ENCODE assay signal across 12 cellular contexts in genomic region chr9:89635007-89635742, GRCh38. TPM values are rescaled to one million over a fixed set of nuclear protein-coding genes. Genes with fewer than 3 reads are reported as not detected.
A peak's percentile ranks its signal among the peaks of the same experiment; 100 is the strongest.
DNase-seq lines count a peak whose midpoint lies in the region; ATAC-seq, FAIRE-seq and TF ChIP-seq lines count a peak whose summit lies in the region.
"Had no signal": no experiment of that assay in that cellular context is flagged by ENCODE, and none has a peak within 500 bp of the region (broad histone marks: within the 10 kb centered on the region; RNA-seq: fewer than 3 reads in every experiment).

No MANE protein-coding gene starts in this region.

- no peaks in the 10 kb centered on the region for H3K79me2 ChIP-seq in H1 (ENCODE audit: control insufficient read depth in 1 of 2, insufficient read depth in 2 of 2, low read length in 2 of 2)

- H4K20me1 ChIP-seq in H1 (replicated peaks in 1 of 2; ENCODE audit: control insufficient read depth in 1 of 2, insufficient read depth in 2 of 2, low read length in 2 of 2) = no peaks in the 10 kb centered on the region

- ATAC-seq in activated CD8-positive, alpha-beta T cell treated with anti-CD3 and anti-CD28 coated beads for 36 hours = no peak
- ATAC-seq: GM23338 had no signal

- peaks cover 4% of the 10 kb centered on the region for H3K4me1 Mint-ChIP-seq in nephron progenitor cell
- no peaks in the 10 kb centered on the region for H3K4me1 Mint-ChIP-seq in activated CD8-positive, alpha-beta T cell treated with anti-CD3 and anti-CD28 coated beads for 36 hours (ENCODE audit: low read depth)
- H3K4me1 Mint-ChIP-seq: immature natural killer cell had no signal

- TF ChIP-seq EP300 in H1 (IDR thresholded peaks at IDR 0.05; ENCODE audit: borderline replicate concordance in 1 of 2, low read depth in 2 of 2, low read length in 2 of 2) (no peak), sigmoid colon (IDR thresholded peaks at IDR 0.05) (no peak)

- H4K8ac ChIP-seq in H1 (ENCODE audit: extremely low read depth, insufficient read depth, low read length) = no peak overlapping the region

- no peak overlapping the region for H3K4ac ChIP-seq in H1 (replicated peaks; ENCODE audit: insufficient read length, low read depth, low read length)

- no peaks in the 10 kb centered on the region for H3K23me2 ChIP-seq in H1 (ENCODE audit: low read depth, low read length)

- H2BK15ac ChIP-seq in H1 (ENCODE audit: low read length) = peak overlapping the region; percentile 29; the same call in 1 of the 2 replicates

- no peak overlapping the region for H3K56ac ChIP-seq in H1 (replicated peaks; ENCODE audit: insufficient read length, low read depth, low read length)

- peaks cover 0 to 2% (median 0%) of the 10 kb centered on the region in 4 experiments; a peak in 2 of 7 replicates for H3K27me3 ChIP-seq in H1 (replicated peaks in 1 of 4; ENCODE audit: control insufficient read depth in 3 of 4, extremely low read depth in 1 of 4, insufficient read depth in 3 of 4, low read length in 3 of 4)
- H3K27me3 ChIP-seq in sigmoid colon = no peaks in the 10 kb centered on the region
- H3K27me3 ChIP-seq: upper lobe of left lung had no signal

- no peak overlapping the region for H4K5ac ChIP-seq in H1 (ENCODE audit: insufficient read length, low read depth, low read length)

- H2AFZ ChIP-seq in H1 (ENCODE audit: low read length) = no peak overlapping the region
- H2AFZ ChIP-seq: GM23338, PC-9 had no signal

- H3K9me3 ChIP-seq in H1 (ENCODE audit: insufficient read depth in 2 of 2, low read depth in 1 of 2, low read length in 1 of 2) (no peaks in the 10 kb centered on the region), sigmoid colon (no peaks in the 10 kb centered on the region)
- H3K9me3 ChIP-seq: upper lobe of left lung had no signal

- POLR2A ChIA-PET in H1 (lab: Charles Lee; ENCODE audit: partially characterized antibody) = interaction anchor here (0.9 to 2.1 kb wide), 2 partner anchors 9 to 30 kb away, joined by 3 to 6 read pairs; partner anchors contain the start of gene GADD45G
- POLR2A ChIA-PET in activated CD8-positive, alpha-beta T cell treated with anti-CD3 and anti-CD28 coated beads for 36 hours (lab: Charles Lee) = interaction anchor here (0.7 kb wide), 1 partner anchor 133 kb away, joined by 3 read pairs; no protein-coding TSS in a partner anchor

- no peak overlapping the region for H4K91ac ChIP-seq in H1 (replicated peaks; ENCODE audit: insufficient read length, low read length)

- TF ChIP-seq POLR2A in H1 (IDR thresholded peaks at IDR 0.05; ENCODE audit: control extremely low read depth in 1 of 2, low read depth in 2 of 2, low read length in 2 of 2) = no peak
- no peak for TF ChIP-seq POLR2A in sigmoid colon (IDR thresholded peaks at IDR 0.05)

- H3K4me2 ChIP-seq in H1 (ENCODE audit: insufficient read depth in 1 of 2, low read depth in 2 of 2, low read length in 2 of 2) = no peak overlapping the region
- H3K4me2 ChIP-seq: GM23338, PC-9 had no signal

- no peak overlapping the region for H3K27ac ChIP-seq in H1 (ENCODE audit: low read depth, low read length)
- peak overlapping the region; percentile 3 to 63 (median 35) for H3K27ac ChIP-seq in sigmoid colon
- H3K27ac ChIP-seq: PC-9, upper lobe of left lung had no signal

- no peak for TF ChIP-seq RAD21 in H1 (IDR thresholded peaks at IDR 0.05 in 1 of 2, conservative IDR thresholded peaks at IDR 0.05 in 1 of 2; ENCODE audit: low read depth in 2 of 2, low read length in 2 of 2)

- WGBS in H1 (ENCODE audit: extremely low coverage in 1 of 2, insufficient coverage in 1 of 2, insufficient read length in 1 of 2, insufficient replicate concordance in 2 of 2, low coverage in 1 of 2, low lambda C conversion rate in 2 of 2, missing lambda C conversion rate in 1 of 2), 2 experiments = 89% methylated on average over 7 of the region's 7 CpGs; no CpG with 5 or more reads in 1 of the 2 experiments
- WGBS in sigmoid colon, 2 donors = 62 to 75% methylated on average over 7 of the region's 7 CpGs

- H2BK12ac ChIP-seq in H1 (ENCODE audit: low read depth, low read length) = no peak overlapping the region

- H3K4me3 ChIP-seq in H1 (ENCODE audit: extremely low read depth in 1 of 4, insufficient read depth in 2 of 4, low read depth in 3 of 4, low read length in 4 of 4) (no peak overlapping the region), sigmoid colon (no peak overlapping the region)
- H3K4me3 ChIP-seq: GM23338, PC-9, upper lobe of left lung had no signal

- H3K9ac ChIP-seq in H1 (replicated peaks in 1 of 4; ENCODE audit: extremely low read depth in 1 of 4, low read depth in 3 of 4, low read length in 3 of 4) = no peak overlapping the region

- no peak overlapping the region for H3K23ac ChIP-seq in H1 (ENCODE audit: insufficient read length)

- TF ChIP-seq CTCF in H1 (IDR thresholded peaks at IDR 0.05; ENCODE audit: control extremely low read depth in 1 of 3, insufficient read depth in 1 of 3, low read depth in 1 of 3, low read length in 3 of 3) (no peak), sigmoid colon (IDR thresholded peaks at IDR 0.05) (no peak), nephron progenitor cell (IDR thresholded peaks at IDR 0.05) (no peak)
- TF ChIP-seq CTCF in activated CD8-positive, alpha-beta T cell treated with anti-CD3 and anti-CD28 coated beads for 36 hours (IDR thresholded peaks at IDR 0.05) = no peak

- H3K14ac ChIP-seq in H1 (ENCODE audit: insufficient read length) = no peak overlapping the region

- H3K36me3 ChIP-seq in H1 (ENCODE audit: control insufficient read depth in 2 of 4, insufficient read depth in 4 of 4, low read length in 3 of 4) (no peaks in the 10 kb centered on the region), sigmoid colon (no peaks in the 10 kb centered on the region)
- H3K36me3 ChIP-seq: upper lobe of left lung had no signal

- intact Hi-C loops in sigmoid colon (cut with DNase I) = no loop called here
- intact Hi-C loops in activated CD8-positive, alpha-beta T cell treated with anti-CD3 and anti-CD28 coated beads for 36 hours (cut with micrococcal nuclease) = no loop called here

- CTCF ChIA-PET in H1 (lab: Charles Lee; ENCODE audit: partially characterized antibody) = interaction anchor here (1.3 to 2.9 kb wide), 3 partner anchors 15 to 32 kb away, joined by 4 to 15 read pairs (median 7); no protein-coding TSS in a partner anchor
- CTCF ChIA-PET in activated CD8-positive, alpha-beta T cell treated with anti-CD3 and anti-CD28 coated beads for 36 hours (lab: Charles Lee) = interaction anchor here (1.1 kb wide), 1 partner anchor 33 kb away, joined by 4 read pairs; no protein-coding TSS in a partner anchor

- no peaks in the 10 kb centered on the region for H3K9me3 Mint-ChIP-seq in nephron progenitor cell
- H3K9me3 Mint-ChIP-seq in activated CD8-positive, alpha-beta T cell treated with anti-CD3 and anti-CD28 coated beads for 36 hours = no peaks in the 10 kb centered on the region
- H3K9me3 Mint-ChIP-seq: GM23338, immature natural killer cell had no signal

- H3K4me1 ChIP-seq in H1 (replicated peaks in 1 of 4; ENCODE audit: control insufficient read depth in 3 of 4, insufficient read depth in 4 of 4, low read length in 3 of 4) (peaks cover 0 to 5% (median 0%) of the 10 kb centered on the region in 4 experiments; a peak in 4 of 7 replicates), sigmoid colon (peaks cover 0 to 63% (median 53%) of the 10 kb centered on the region in 4 donors)

- H2BK120ac ChIP-seq in H1 (replicated peaks; ENCODE audit: low read depth, low read length) = no peak overlapping the region

- H3K4me3 Mint-ChIP-seq in nephron progenitor cell = no peak overlapping the region
- H3K4me3 Mint-ChIP-seq in activated CD8-positive, alpha-beta T cell treated with anti-CD3 and anti-CD28 coated beads for 36 hours = no peak overlapping the region
- H3K4me3 Mint-ChIP-seq: GM23338, immature natural killer cell had no signal

- H3K36me3 Mint-ChIP-seq in nephron progenitor cell (ENCODE audit: low read depth) = no peaks in the 10 kb centered on the region
- no peaks in the 10 kb centered on the region for H3K36me3 Mint-ChIP-seq in activated CD8-positive, alpha-beta T cell treated with anti-CD3 and anti-CD28 coated beads for 36 hours (ENCODE audit: low read depth)
- H3K36me3 Mint-ChIP-seq: immature natural killer cell had no signal

- H3K27me3 Mint-ChIP-seq in nephron progenitor cell (ENCODE audit: low read depth, poor library complexity) = peaks cover 21% of the 10 kb centered on the region
- no peaks in the 10 kb centered on the region for H3K27me3 Mint-ChIP-seq in activated CD8-positive, alpha-beta T cell treated with anti-CD3 and anti-CD28 coated beads for 36 hours

- peak overlapping the region; percentile 35 for H2BK5ac ChIP-seq in H1 (ENCODE audit: low read depth, low read length)

- H2AK5ac ChIP-seq in H1 (ENCODE audit: low read depth, low read length) = no peak overlapping the region

- FAIRE-seq in H1 (lab: Jason Lieb, UNC) = no peak

- H3K18ac ChIP-seq in H1 (ENCODE audit: extremely low read depth, low read length) = no peak overlapping the region

- no peaks in the 10 kb centered on the region for H3K79me1 ChIP-seq in H1 (ENCODE audit: low read depth, low read length)

- DNase-seq in GM04503 (ENCODE audit: low read depth) (peak; percentile 11), NCI-H2196 treated with DMSO at 0.1 percent for 48 hours (lab: John Stamatoyannopoulos, UW; ENCODE audit: unreplicated experiment) (peak; percentile 80), H1 (ENCODE audit: low read depth in 1 of 2, low spot score in 2 of 2) (no peak), sigmoid colon (no peak), nephron progenitor cell (no peak), germinal center (ENCODE audit: low spot score) (no peak), dedifferentiated amniotic fluid mesenchymal stem cell (ENCODE audit: extremely low spot score) (no peak)
- DNase-seq in activated CD8-positive, alpha-beta T cell treated with anti-CD3 and anti-CD28 coated beads for 36 hours = no peak
- DNase-seq: immature natural killer cell, PC-9 had no signal

- H2BK20ac ChIP-seq in H1 (ENCODE audit: low read length) = no peak overlapping the region

- H3K27ac Mint-ChIP-seq in nephron progenitor cell = no peak overlapping the region
- H3K27ac Mint-ChIP-seq in activated CD8-positive, alpha-beta T cell treated with anti-CD3 and anti-CD28 coated beads for 36 hours = no peak overlapping the region
- H3K27ac Mint-ChIP-seq: GM23338, immature natural killer cell had no signal

RNA-seq across cellular contexts. Expression of gene GADD45G, which starts 30.4 kb away (rescaled TPM):
- 7.0 and 9.2 TPM in 2 replicates for total RNA-seq in H1 (2021; fragmentation: NEBNext Ultra II Directional; extraction: Animal tissue kit (Norgen Biotek cat#: 25700))
- polyA plus RNA-seq in H1 (2011; rRNA removed) (11.4 and 20.7 TPM in 2 replicates), sigmoid colon (10 to 100 TPM in 2 of 3 donors, 1 to 10 TPM in 1; 8.6 to 26.3 (median 21.0) TPM)
- polyA plus RNA-seq in H1 (2011; cell fraction: cytosol; rRNA removed) = 9.8 TPM
- 16.9 TPM for polyA plus RNA-seq in H1 (2011; cell fraction: nucleus; rRNA removed)
- polyA plus RNA-seq in H1 (2012, experiment 1 of 2) = 5.2 to 17.2 TPM (median 11.3 TPM) in 4 replicates
- polyA plus RNA-seq in H1 (2012, experiment 2 of 2) = 4.4 TPM
- polyA plus RNA-seq in H1 (2013, experiment 1 of 2) = 7.4 TPM
- polyA plus RNA-seq in H1 (2013, experiment 2 of 2) = 5.6 TPM
- polyA minus RNA-seq in H1 (2011; rRNA and poly(A)+ RNA removed) = 1.5 and 2.4 TPM in 2 replicates
- 3.4 TPM for polyA minus RNA-seq in H1 (2011; cell fraction: cytosol; rRNA and poly(A)+ RNA removed)
- polyA minus RNA-seq in H1 (2011; cell fraction: nucleus; rRNA and poly(A)+ RNA removed) = 9.3 TPM
- total RNA-seq in sigmoid colon = 10 to 100 TPM in 3 of 4 donors, 1 to 10 TPM in 1; 5.7 to 37.8 (median 17.3) TPM
- total RNA-seq in activated CD8-positive, alpha-beta T cell treated with anti-CD3 and anti-CD28 coated beads for 36 hours = 1 to 10 TPM; 3.7 to 5.0 TPM

Comparison
In these comparisons a context has a peak if more than half of its experiments do, and no peak if none do; other contexts are left out.
1. DNase-seq: peak in GM04503 (single experiment) and NCI-H2196 treated with DMSO at 0.1 percent for 48 hours (single experiment); none in H1 (0 of 2), sigmoid colon (single experiment), nephron progenitor cell (single experiment), germinal center (single experiment), activated CD8-positive, alpha-beta T cell treated with anti-CD3 and anti-CD28 coated beads for 36 hours (single experiment) and dedifferentiated amniotic fluid mesenchymal stem cell (single experiment).